10 cellular contexts compared by ENCODE assay signal in genomic region chr18:13539050-13539449, GRCh38.
DNase-seq lines count a peak whose midpoint lies in the region; ATAC-seq and TF ChIP-seq lines count a peak whose summit lies in the region.
"Had no signal": no experiment of that assay in that cellular context is flagged by ENCODE, and none has a peak within 500 bp of the region (broad histone marks: within the 10 kb centered on the region; RNA-seq: fewer than 3 reads in every experiment).

No MANE protein-coding gene starts in this region.

- no peaks in the 10 kb centered on the region for H3K9me2 ChIP-seq in DOHH2 (replicated peaks; ENCODE audit: control insufficient read depth, low read length)

- H3K27me3 Mint-ChIP-seq in activated naive CD8-positive, alpha-beta T cell treated with anti-CD3 and anti-CD28 coated beads for 36 hours, result no peaks in the 10 kb centered on the region
- H3K27me3 Mint-ChIP-seq in H9 (ENCODE audit: low read depth), result no peaks in the 10 kb centered on the region

- H3K79me2 ChIP-seq in DOHH2 (ENCODE audit: control insufficient read depth, low read length) (no peaks in the 10 kb centered on the region), H9 (ENCODE audit: insufficient read depth, low read length) (no peaks in the 10 kb centered on the region)

- H2BK12ac ChIP-seq in H9 (ENCODE audit: insufficient read length, low read depth, low read length), result no peak overlapping the region

- H3T11ph ChIP-seq in H9 (ENCODE audit: low read length), result no peak overlapping the region

- H2BK5ac ChIP-seq in H9 (ENCODE audit: insufficient read length, low read length), result no peak overlapping the region

- no peaks in the 10 kb centered on the region for H3K36me3 ChIP-seq in DOHH2 (ENCODE audit: control insufficient read depth, low read length)

- no peaks in the 10 kb centered on the region for H3K27me3 ChIP-seq in DOHH2 (ENCODE audit: control insufficient read depth, low read length)
- no peaks in the 10 kb centered on the region for H3K27me3 ChIP-seq in H9 (ENCODE audit: insufficient read depth, low read length)

- no peak overlapping the region for H3K14ac ChIP-seq in H9 (ENCODE audit: insufficient read depth, low read length)

- H3K4me1 Mint-ChIP-seq in activated naive CD8-positive, alpha-beta T cell treated with anti-CD3 and anti-CD28 coated beads for 36 hours, result peaks cover 78% of the 10 kb centered on the region
- peaks cover 11 to 27% of the 10 kb centered on the region in 2 experiments for H3K4me1 Mint-ChIP-seq in H9

- H3K27ac Mint-ChIP-seq in activated naive CD8-positive, alpha-beta T cell treated with anti-CD3 and anti-CD28 coated beads for 36 hours, result peak overlapping the region; percentile 83
- no peak overlapping the region for H3K27ac Mint-ChIP-seq in H9

- peak overlapping the region; percentile 73 for H3K4me2 ChIP-seq in DOHH2 (ENCODE audit: low read length)
- no peak overlapping the region for H3K4me2 ChIP-seq in H9 (ENCODE audit: insufficient read depth, insufficient read length, low read length)

- peaks cover 46% of the 10 kb centered on the region for H3K4me1 ChIP-seq in DOHH2 (ENCODE audit: control insufficient read depth, low read length)
- no peaks in the 10 kb centered on the region; the same call in 1 of the 2 replicates for H3K4me1 ChIP-seq in H9 (ENCODE audit: insufficient read depth, low read length)

- H3K9me3 ChIP-seq in DOHH2 (ENCODE audit: control insufficient read depth, insufficient read depth, low read length), result no peaks in the 10 kb centered on the region
- no peaks in the 10 kb centered on the region for H3K9me3 ChIP-seq in H9 (ENCODE audit: control insufficient read depth, low read depth, low read length)

- ATAC-seq in omental fat pad (ENCODE audit: low FRiP score), result peak; percentile 26

- H4K5ac ChIP-seq in H9 (ENCODE audit: insufficient read length, low read depth, low read length), result no peak overlapping the region

- DNase-seq in NCI-H1436 treated with DMSO at 0.1 percent for 48 hours (lab: John Stamatoyannopoulos, UW), result peak; percentile 88
- peak; percentile 32 for DNase-seq in activated naive CD8-positive, alpha-beta T cell treated with anti-CD3 and anti-CD28 coated beads for 36 hours
- DNase-seq in omental fat pad (ENCODE audit: low spot score), result no peak
- no peak for DNase-seq in dedifferentiated amniotic fluid mesenchymal stem cell (ENCODE audit: extremely low spot score)
- no peak for DNase-seq in NCI-H82 treated with DMSO at 0.1 percent for 48 hours (lab: John Stamatoyannopoulos, UW; ENCODE audit: unreplicated experiment)
- DNase-seq in H9, result no peak
- no peak for DNase-seq in SW 1271 (lab: John Stamatoyannopoulos, UW)
- DNase-seq: erythroblast had no signal

- peak overlapping the region; percentile 55 for H3K4me3 ChIP-seq in DOHH2 (ENCODE audit: low read length)
- H3K4me3 ChIP-seq: lung had no signal

- no peaks in the 10 kb centered on the region for H3K79me1 ChIP-seq in H9 (ENCODE audit: insufficient read depth, low read depth, low read length, poor library complexity, severe bottlenecking)

- no peaks in the 10 kb centered on the region for H3K23me2 ChIP-seq in H9 (ENCODE audit: insufficient read length, low read depth, low read length, poor library complexity, severe bottlenecking)

- no peak overlapping the region for H4K91ac ChIP-seq in H9 (ENCODE audit: insufficient read length, low read depth, low read length)

- peaks cover 5% of the 10 kb centered on the region; the same call in 1 of the 2 replicates for H3F3A ChIP-seq in DOHH2 (ENCODE audit: control insufficient read depth, insufficient read depth)

- no peak overlapping the region for H2AK5ac ChIP-seq in H9 (ENCODE audit: insufficient read length, low read length)

- H3K4ac ChIP-seq in H9 (ENCODE audit: low read depth, low read length), result no peak overlapping the region

- WGBS in H9 (ENCODE audit: extremely low coverage, insufficient read length, low lambda C conversion rate), result no CpG with 5 or more reads among the region's 6 CpGs

- no peak overlapping the region for H2BK120ac ChIP-seq in H9 (ENCODE audit: low read depth, low read length, poor library complexity, severe bottlenecking)

- H3K36me3 Mint-ChIP-seq in activated naive CD8-positive, alpha-beta T cell treated with anti-CD3 and anti-CD28 coated beads for 36 hours, result peaks cover 32% of the 10 kb centered on the region
- no peaks in the 10 kb centered on the region for H3K36me3 Mint-ChIP-seq in H9 (ENCODE audit: insufficient read depth in 1 of 3, low read depth in 3 of 3)

- no peak overlapping the region for H2BK20ac ChIP-seq in H9 (ENCODE audit: low read depth, low read length, poor library complexity, severe bottlenecking)

- no peak overlapping the region for H2BK15ac ChIP-seq in H9 (ENCODE audit: low read depth, low read length)

- no peak overlapping the region for H3K23ac ChIP-seq in H9 (ENCODE audit: insufficient read length, low read depth, low read length)

- no peak for TF ChIP-seq CTCF in DOHH2 (IDR thresholded peaks at IDR 0.05; ENCODE audit: low read depth, low read length, poor library complexity, severe bottlenecking)
- no peak for TF ChIP-seq CTCF in omental fat pad (IDR thresholded peaks at IDR 0.05)
- TF ChIP-seq CTCF in H9 (conservative IDR thresholded peaks at IDR 0.05), result no peak

- peak overlapping the region; percentile 66 for H3K4me3 Mint-ChIP-seq in activated naive CD8-positive, alpha-beta T cell treated with anti-CD3 and anti-CD28 coated beads for 36 hours
- H3K4me3 Mint-ChIP-seq in H9, result no peak overlapping the region

- no peak overlapping the region for H3K9ac ChIP-seq in H9 (ENCODE audit: extremely low read depth, insufficient read length, low read length)

- H4K20me1 ChIP-seq in DOHH2 (ENCODE audit: control insufficient read depth, insufficient read depth, low read depth, low read length) (no peaks in the 10 kb centered on the region), H9 (ENCODE audit: control insufficient read depth, insufficient read depth, insufficient read length) (no peaks in the 10 kb centered on the region)

- H3K9me3 Mint-ChIP-seq in activated naive CD8-positive, alpha-beta T cell treated with anti-CD3 and anti-CD28 coated beads for 36 hours, result no peaks in the 10 kb centered on the region
- no peaks in the 10 kb centered on the region for H3K9me3 Mint-ChIP-seq in H9

- H4K8ac ChIP-seq in H9 (replicated peaks; ENCODE audit: insufficient read length, low read depth, low read length), result no peak overlapping the region

- no peak overlapping the region for H3K18ac ChIP-seq in H9 (ENCODE audit: insufficient read length, low read depth, low read length)

- H3K27ac ChIP-seq in DOHH2 (ENCODE audit: low read depth, low read length) (peak overlapping the region; percentile 64), H9 (ENCODE audit: insufficient read length, low read depth, low read length) (no peak overlapping the region)

- H2AFZ ChIP-seq in H9 (ENCODE audit: low read length), result no peak overlapping the region

- H3K56ac ChIP-seq in H9 (ENCODE audit: insufficient read length, low read depth, low read length), result no peak overlapping the region

Comparison
In these comparisons a context has a peak if more than half of its experiments do, and no peak if none do; other contexts are left out.
1. DNase-seq: peak in NCI-H1436 treated with DMSO at 0.1 percent for 48 hours (single experiment) and activated naive CD8-positive, alpha-beta T cell treated with anti-CD3 and anti-CD28 coated beads for 36 hours (single experiment); none in omental fat pad (single experiment), dedifferentiated amniotic fluid mesenchymal stem cell (single experiment), NCI-H82 treated with DMSO at 0.1 percent for 48 hours (single experiment), H9 (single experiment) and SW 1271 (0 of 2).